In genomic region chr11:57567512-57568329, GRCh38 we compare ENCODE assay signal across 8 cellular contexts. TPM values are rescaled to one million over a fixed set of nuclear protein-coding genes. Genes with fewer than 3 reads are reported as not detected.
DNase-seq lines count a peak whose midpoint lies in the region; ATAC-seq, FAIRE-seq and TF ChIP-seq lines count a peak whose summit lies in the region.

TSS of gene UBE2L6 (minus strand) at chr11:57567672. CDS start at chr11:57567611, 61 bp downstream.

- peak within 1 kb of the TSS; percentile 85 for H2AFZ ChIP-seq in GM12878 (ENCODE audit: control insufficient read depth, low read depth, low read length)

- FAIRE-seq in GM12878 (lab: Jason Lieb, UNC) = no peak

- in situ Hi-C loops in GM12878 (cut with MboI) = loop anchor here (5.0 kb wide), 2 partner anchors 75 to 235 kb away; no protein-coding TSS in a partner anchor

- peak; percentile 83 for DNase-seq in GM06990 (ENCODE audit: extremely low read depth, insufficient read length)
- DNase-seq in T1000 (lab: John Stamatoyannopoulos, UW) = peak; percentile 63
- DNase-seq in GM12878 (ENCODE audit: low read depth, low spot score) = no peak
- DNase-seq in iPS DF 19.7 (ENCODE audit: low read depth, low spot score) = peak; percentile 56
- peak; percentile 74 for DNase-seq in sigmoid colon
- no peak for DNase-seq in NCI-H187 treated with DMSO at 0.1 percent for 48 hours (lab: John Stamatoyannopoulos, UW)

- peak within 1 kb of the TSS; percentile 96 for H3K27ac ChIP-seq in KOPT-K1 (ENCODE audit: low read depth, low read length, poor library complexity, severe bottlenecking)
- H3K27ac ChIP-seq in GM12878 (ENCODE audit: control insufficient read depth, insufficient read depth) = peak within 1 kb of the TSS; percentile 87
- H3K27ac ChIP-seq in sigmoid colon = peak within 1 kb of the TSS; percentile 83 to 86 (median 85)

- 2% methylated on average over 69 of the region's 92 CpGs for WGBS in GM12878 (ENCODE audit: insufficient coverage, insufficient replicate concordance, low lambda C conversion rate, missing lambda C conversion rate)
- 0 to 1% methylated on average over 92 of the region's 92 CpGs for WGBS in sigmoid colon, 2 donors

- H3K9me3 ChIP-seq in KOPT-K1 (ENCODE audit: insufficient read depth, low read length, poor library complexity, severe bottlenecking) (no peaks in the 10 kb centered on the region), GM12878 (replicated peaks; ENCODE audit: control insufficient read depth, insufficient read depth, low read length) (no peaks in the 10 kb centered on the region), sigmoid colon (no peaks in the 10 kb centered on the region)

- no peaks in the 10 kb centered on the region for H4K20me1 ChIP-seq in GM12878 (ENCODE audit: control insufficient read depth, insufficient read depth)

- no TSS peak for BruUV-seq in GM12878 (replicated peaks; lab: Mats Ljungman, UMichigan)

- peak within 1 kb of the TSS; percentile 95 for H3K4me3 ChIP-seq in GM06990 (replicated peaks; ENCODE audit: low read depth, low read length)
- H3K4me3 ChIP-seq in GM12878 = peak within 1 kb of the TSS; percentile 100
- H3K4me3 ChIP-seq in sigmoid colon = peak within 1 kb of the TSS; percentile 66 to 94 (median 76)

- SMC1A ChIA-PET in GM12878 (lab: Charles Lee; ENCODE audit: uncharacterized antibody, unreplicated experiment) = interaction anchor here (0.6 to 2.6 kb wide), 14 partner anchors 20 to 233 kb away, joined by 3 to 32 read pairs (median 4); partner anchors contain the start of gene TIMM10

- H3K4me1 ChIP-seq in GM12878 (ENCODE audit: control insufficient read depth, insufficient read depth, low read length) = peaks cover 4% of the 10 kb centered on the region
- H3K4me1 ChIP-seq in sigmoid colon = peaks cover 0 to 26% (median 19%) of the 10 kb centered on the region in 4 donors

- H3K27me3 ChIP-seq in GM06990 (replicated peaks; ENCODE audit: control insufficient read depth, insufficient read depth, low read length) = no peaks in the 10 kb centered on the region
- no peaks in the 10 kb centered on the region for H3K27me3 ChIP-seq in GM12878 (replicated peaks in 1 of 2; ENCODE audit: control insufficient read depth in 2 of 2, insufficient read depth in 2 of 2, low read length in 1 of 2)
- no peaks in the 10 kb centered on the region for H3K27me3 ChIP-seq in sigmoid colon

- H3K79me2 ChIP-seq in GM12878 (ENCODE audit: control insufficient read depth, insufficient read depth, low read length) = peaks cover 42% of the 10 kb centered on the region

- intact Hi-C loops in GM12878 (cut with micrococcal nuclease; ENCODE audit: unreplicated experiment) = loop anchor here (1.0 to 10.0 kb wide), 4 partner anchors 40 to 217 kb away; partner anchors contain the start of genes MED19 and TMX2
- intact Hi-C loops in sigmoid colon (cut with DNase I) = loop anchor here (1.0 to 10.0 kb wide), 3 partner anchors 29 to 237 kb away; partner anchors contain the start of gene SERPING1

- POLR2A ChIA-PET in GM12878 (lab: Charles Lee) = interaction anchor here (0.6 to 1.0 kb wide), 2 partner anchors 17 to 77 kb away, joined by 3 to 7 read pairs; no protein-coding TSS in a partner anchor

- TF ChIP-seq POLR2A in GM12878 (IDR thresholded peaks at IDR 0.05; ENCODE audit: low read depth, low read length) = peak; percentile 59
- no peak for TF ChIP-seq POLR2A in sigmoid colon (IDR thresholded peaks at IDR 0.05)

- TF ChIP-seq RAD21 in GM12878 (IDR thresholded peaks at IDR 0.05; ENCODE audit: insufficient read depth, low read depth, low read length) = no peak

- RAD21 ChIA-PET in GM12878 (lab: Charles Lee; ENCODE audit: unreplicated experiment) = interaction anchor here (0.6 to 3.2 kb wide), 14 partner anchors 21 to 233 kb away, joined by 3 to 83 read pairs (median 4); partner anchors contain the start of genes MED19 and SELENOH

- peak; percentile 54 for ATAC-seq in GM21737 (IDR thresholded peaks at IDR 0.05; ENCODE audit: unreplicated experiment)
- ATAC-seq in GM12878 = peak; percentile 84

- peak within 1 kb of the TSS; percentile 92 for H3K4me2 ChIP-seq in GM12878 (ENCODE audit: control insufficient read depth, insufficient read depth)

- H3K36me3 ChIP-seq in GM06990 (ENCODE audit: control insufficient read depth, insufficient read depth, low read length) (no peaks in the 10 kb centered on the region), KOPT-K1 (ENCODE audit: insufficient read depth, low read length) (peaks cover 13% of the 10 kb centered on the region), GM12878 (ENCODE audit: control insufficient read depth in 2 of 2, insufficient read depth in 2 of 2, low read length in 1 of 2) (peaks cover 0 to 3% of the 10 kb centered on the region in 2 experiments; a peak in 1 of 4 replicates), sigmoid colon (no peaks in the 10 kb centered on the region)

- TF ChIP-seq EP300 in GM12878 (IDR thresholded peaks at IDR 0.05; ENCODE audit: borderline replicate concordance in 1 of 2, control insufficient read depth in 1 of 2, low read depth in 2 of 2, low read length in 2 of 2) (no peak), sigmoid colon (IDR thresholded peaks at IDR 0.05) (no peak)

- no peak for TF ChIP-seq CTCF in GM06990 (IDR thresholded peaks at IDR 0.05; ENCODE audit: insufficient read depth, low read length, poor library complexity, severe bottlenecking)
- peak in 2 of 3 experiments; percentile 43 to 66; a peak in 3 of 6 replicates for TF ChIP-seq CTCF in GM12878 (IDR thresholded peaks at IDR 0.05 in 2 of 3, conservative IDR thresholded peaks at IDR 0.05 in 1 of 3; ENCODE audit: control insufficient read depth in 2 of 3, extremely low read depth in 1 of 3, insufficient read depth in 1 of 3, low read depth in 3 of 3, low read length in 3 of 3)
- TF ChIP-seq CTCF in sigmoid colon (IDR thresholded peaks at IDR 0.05) = peak in 2 of 4 experiments; percentile 82 to 92

- CTCF ChIA-PET in GM12878 (lab: Yijun Ruan, JAX) = interaction anchor here (0.6 to 9.2 kb wide), 37 partner anchors 10 to 948 kb away, joined by 3 to 319 read pairs (median 4); partner anchors contain the start of genes MED19, SSRP1, TIMM10 and TMX2

- H3K9ac ChIP-seq in GM12878 (ENCODE audit: control insufficient read depth, insufficient read depth, low read length) = peak within 1 kb of the TSS; percentile 72

TF ChIP-seq in GM12878, 131 proteins besides CTCF, POLR2A, EP300 and RAD21 (continues in another document):
- peak; percentile 60; the same call in 1 of the 2 replicates for TF ChIP-seq NKRF (conservative IDR thresholded peaks at IDR 0.05)
- TF ChIP-seq ZNF217 (IDR thresholded peaks at IDR 0.05) = 0 out of 2 replicates have a peak, but pooled peaks have one; percentile 63
- TF ChIP-seq DPF2 (IDR thresholded peaks at IDR 0.05) = peak; percentile 59; the same call in 1 of the 2 replicates
- no peak for TF ChIP-seq YY1 (IDR thresholded peaks at IDR 0.05; ENCODE audit: low read depth, low read length)
- 0 out of 2 replicates have a peak, but pooled peaks have one; percentile 62 for TF ChIP-seq RB1 (IDR thresholded peaks at IDR 0.05; ENCODE audit: borderline replicate concordance)
- TF ChIP-seq SRF (IDR thresholded peaks at IDR 0.05; ENCODE audit: low read depth in 2 of 2, low read length in 2 of 2) = 0 out of 4 replicates have a peak, but pooled peaks of 1 of the 2 experiments have one; percentile 7
- 0 out of 2 replicates have a peak, but pooled peaks have one; percentile 27 for TF ChIP-seq HDGF (IDR thresholded peaks at IDR 0.05)
- TF ChIP-seq ETV6 (conservative IDR thresholded peaks at IDR 0.05 in 1 of 2, IDR thresholded peaks at IDR 0.05 in 1 of 2; ENCODE audit: borderline replicate concordance in 1 of 2, low read depth in 1 of 2) = no peak
- peak; percentile 71 for TF ChIP-seq IKZF1 (conservative IDR thresholded peaks at IDR 0.05)
- TF ChIP-seq EGR1 (IDR thresholded peaks at IDR 0.05; ENCODE audit: borderline replicate concordance in 1 of 2, low read depth in 2 of 2, low read length in 2 of 2) = peak in 1 of 2 experiments; percentile 56; a peak in 1 of 3 replicates
- TF ChIP-seq SIN3A (IDR thresholded peaks at IDR 0.05; ENCODE audit: low read depth, low read length) = 0 out of 2 replicates have a peak, but pooled peaks have one; percentile 43

RNA-seq across cellular contexts. Expression of gene UBE2L6, which starts in this region (rescaled TPM):
- 29.9 and 31.2 TPM in 2 replicates for total RNA-seq in GM12878 (2013; cell fraction: nucleolus; rRNA removed)
- 143 and 146 TPM in 2 replicates for total RNA-seq in GM12878 (2014; rRNA removed)
- total RNA-seq in GM12878 (2014; rRNA removed; fragmentation: Illumina TruSeq; extraction: Trizol) = 114 and 115 TPM in 2 replicates
- 128 and 142 TPM in 2 replicates for total RNA-seq in GM12878 (2021)
- 107 TPM for polyA plus RNA-seq in GM12878 (2011; ENCODE audit: low read depth)
- 142 and 211 TPM in 2 replicates for polyA plus RNA-seq in GM12878 (2011; rRNA removed)
- polyA plus RNA-seq in GM12878 (2011; cell fraction: cytosol; rRNA removed) = 352 and 471 TPM in 2 replicates
- 157 and 180 TPM in 2 replicates for polyA plus RNA-seq in GM12878 (2011; cell fraction: nucleus; rRNA removed)
- 137 and 151 TPM in 2 replicates for polyA plus RNA-seq in GM12878 (2012)
- polyA plus RNA-seq in GM12878 (2014; fragmentation: Illumina TruSeq; extraction: Trizol) = 166 and 179 TPM in 2 replicates
- polyA plus RNA-seq in GM12878 (2014; fragmentation: Nextera tagmentation; extraction: Ambion mirVana) = 100 to 1,000 TPM; 262 to 295 TPM
- polyA plus RNA-seq in GM12878 (2014; rRNA removed) = 161 and 177 TPM in 2 replicates
- 100 to 1,000 TPM; 156 to 170 TPM for polyA plus RNA-seq in GM12878 (2016; fragmentation: Nextera tagmentation; extraction: Ambion mirVana)
- 300 and 364 TPM in 2 replicates for polyA minus RNA-seq in GM12878 (2011; rRNA and poly(A)+ RNA removed)
- polyA minus RNA-seq in GM12878 (2011; cell fraction: cytosol; rRNA and poly(A)+ RNA removed) = 55.1 and 68.1 TPM in 2 replicates
- polyA minus RNA-seq in GM12878 (2011; cell fraction: nucleus; rRNA and poly(A)+ RNA removed) = 35.7 and 40.4 TPM in 2 replicates
- total RNA-seq in sigmoid colon = 10 to 100 TPM; 26.5 to 37.8 (median 32.5) TPM
- polyA plus RNA-seq in sigmoid colon = 100 to 1,000 TPM in 1 of 3 donors, 10 to 100 TPM in 2; 42.6 to 106 (median 62.9) TPM

Comparison
In these comparisons a context has a peak if more than half of its experiments do, and no peak if none do; other contexts are left out.
1. DNase-seq: peak in GM06990 (single experiment), T1000 (single experiment), iPS DF 19.7 (single experiment) and sigmoid colon (single experiment); none in GM12878 (single experiment) and NCI-H187 treated with DMSO at 0.1 percent for 48 hours (single experiment).
2. Peak in every context shown above with its lines, with median percentiles within 50 percentile points of each other: H3K4me3 ChIP-seq and H3K27ac ChIP-seq.